Comparison of ENCODE assay signal across 1 cellular context in genomic region chr2:106580241-106580640, GRCh38.
TF ChIP-seq lines count a peak whose summit lies in the region.

No MANE protein-coding gene starts in this region.

TF ChIP-seq in SK-N-SH treated with all-trans-retinoic acid at 6 μM for 48 hours, 23 proteins besides CTCF, POLR2A, EP300 and RAD21 (continued from another document):
- TF ChIP-seq TSHZ2 (CRISPR knock-in tag; IDR thresholded peaks at IDR 0.05) (no peak), TOX (CRISPR knock-in tag; IDR thresholded peaks at IDR 0.05; ENCODE audit: borderline replicate concordance) (no peak), OSR1 (CRISPR knock-in tag; IDR thresholded peaks at IDR 0.05) (no peak), ZFP3 (CRISPR knock-in tag; IDR thresholded peaks at IDR 0.05) (no peak), PATZ1 (CRISPR knock-in tag; IDR thresholded peaks at IDR 0.05; ENCODE audit: borderline replicate concordance) (no peak), BACH2 (CRISPR knock-in tag; IDR thresholded peaks at IDR 0.05; ENCODE audit: borderline replicate concordance) (no peak), CSDC2 (CRISPR knock-in tag; IDR thresholded peaks at IDR 0.05) (no peak)
